Comparison of ENCODE assay signal across 8 cellular contexts in the genomic region with DNA sequence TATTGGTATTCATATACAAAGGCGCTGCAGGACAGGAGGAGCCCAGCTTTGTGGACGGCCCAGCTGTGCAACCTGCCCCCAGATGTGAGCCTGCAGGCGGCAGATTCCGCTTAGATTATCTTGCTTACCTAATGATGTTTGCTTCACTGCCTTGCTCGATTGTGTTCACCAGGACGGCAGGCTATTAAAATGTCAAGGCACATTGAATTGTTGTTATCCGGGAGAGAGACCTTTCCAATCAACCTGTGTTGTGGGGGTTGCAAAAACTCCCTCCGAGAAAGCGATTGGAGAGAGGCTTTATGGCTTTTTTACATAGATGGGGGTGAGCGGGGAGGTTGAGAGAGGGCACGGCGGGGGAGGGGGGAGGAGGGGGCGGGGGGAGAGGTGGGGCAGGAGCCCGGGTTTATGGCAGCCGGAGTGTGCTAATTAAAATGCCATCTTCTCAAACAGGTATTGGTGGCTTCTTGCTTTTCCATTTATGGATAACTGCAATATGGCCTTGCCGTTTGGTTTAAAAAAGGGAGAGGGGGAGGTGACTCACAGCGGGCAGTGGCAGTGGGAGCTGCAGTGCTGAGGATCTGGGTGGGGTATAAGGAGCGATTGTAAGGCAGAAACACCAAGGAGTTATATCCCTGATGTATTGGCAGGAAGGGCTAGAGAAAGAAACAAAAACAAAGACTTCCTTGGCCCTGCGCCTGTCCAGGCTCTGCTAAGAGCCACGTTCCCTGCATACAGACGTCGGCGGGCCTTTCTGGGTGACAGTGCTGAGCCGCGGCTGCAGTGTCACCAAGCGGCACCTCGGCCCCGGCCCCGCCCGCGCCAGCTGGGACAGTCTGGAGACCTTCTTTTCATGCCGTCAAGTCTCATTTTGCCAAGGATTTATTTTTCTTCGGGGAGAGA.
DNase-seq lines count a peak whose midpoint lies in the region; ATAC-seq, FAIRE-seq and TF ChIP-seq lines count a peak whose summit lies in the region.

No MANE protein-coding gene starts in this region.

- H3K4me1 ChIP-seq in BLaER1 treated with 17β-estradiol and CSF1 and Interleukin-3, amounts not matched to agents 10 nM and 100 nM, result peaks cover 14 to 53% (median 40%) of the 10 kb centered on the region in 10 experiments; a peak in 19 of 20 replicates
- H3K4me1 ChIP-seq in mononuclear cell (ENCODE audit: insufficient read depth, low read length), result peaks cover 14% of the 10 kb centered on the region

- H4K20me1 ChIP-seq in BLaER1 treated with 17β-estradiol and CSF1 and Interleukin-3, amounts not matched to agents 10 nM and 100 nM, result no peaks in the 10 kb centered on the region

- no peaks in the 10 kb centered on the region for H3K27me3 Mint-ChIP-seq in activated T-cell treated with anti-CD3 and anti-CD28 coated beads, Interleukin-2, amount 50 U/mL, for 24 hours

- no peaks in the 10 kb centered on the region for H3K9me3 ChIP-seq in BLaER1 treated with 17β-estradiol and CSF1 and Interleukin-3, amounts not matched to agents 10 nM and 100 nM (replicated peaks in 1 of 11)
- no peaks in the 10 kb centered on the region for H3K9me3 ChIP-seq in mononuclear cell (ENCODE audit: low read depth, low read length)

- H3K9me3 Mint-ChIP-seq in activated T-cell treated with anti-CD3 and anti-CD28 coated beads, Interleukin-2, amount 50 U/mL, for 24 hours, result no peaks in the 10 kb centered on the region
- no peaks in the 10 kb centered on the region for H3K9me3 Mint-ChIP-seq in stimulated activated effector memory CD8-positive, alpha-beta T cell treated with anti-CD3 and anti-CD28 coated beads, Interleukin-12 subunit alpha, Interleukin-12 subunit beta, amount 100 ng/mL, for 72 hours

- H3K4me2 ChIP-seq in BLaER1 treated with 17β-estradiol and CSF1 and Interleukin-3, amounts not matched to agents 10 nM and 100 nM, result peak overlapping the region; percentile 76 to 95 (median 87)

- H3K4me1 Mint-ChIP-seq in activated T-cell treated with anti-CD3 and anti-CD28 coated beads, Interleukin-2, amount 50 U/mL, for 24 hours (ENCODE audit: low read depth), result peaks cover 19% of the 10 kb centered on the region
- H3K4me1 Mint-ChIP-seq in stimulated activated effector memory CD8-positive, alpha-beta T cell treated with anti-CD3 and anti-CD28 coated beads, Interleukin-12 subunit alpha, Interleukin-12 subunit beta, amount 100 ng/mL, for 72 hours, result peaks cover 34% of the 10 kb centered on the region

- peaks cover 5% of the 10 kb centered on the region for H3K36me3 Mint-ChIP-seq in activated T-cell treated with anti-CD3 and anti-CD28 coated beads, Interleukin-2, amount 50 U/mL, for 24 hours (ENCODE audit: low read depth)
- H3K36me3 Mint-ChIP-seq in stimulated activated effector memory CD8-positive, alpha-beta T cell treated with anti-CD3 and anti-CD28 coated beads, Interleukin-12 subunit alpha, Interleukin-12 subunit beta, amount 100 ng/mL, for 72 hours, result peaks cover 18% of the 10 kb centered on the region

- peak overlapping the region; percentile 86 for H3K4me3 Mint-ChIP-seq in activated T-cell treated with anti-CD3 and anti-CD28 coated beads, Interleukin-2, amount 50 U/mL, for 24 hours
- H3K4me3 Mint-ChIP-seq in stimulated activated effector memory CD8-positive, alpha-beta T cell treated with anti-CD3 and anti-CD28 coated beads, Interleukin-12 subunit alpha, Interleukin-12 subunit beta, amount 100 ng/mL, for 72 hours, result peak overlapping the region; percentile 93

- H3K27me3 ChIP-seq in BLaER1 treated with 17β-estradiol and CSF1 and Interleukin-3, amounts not matched to agents 10 nM and 100 nM, result no peaks in the 10 kb centered on the region
- no peaks in the 10 kb centered on the region for H3K27me3 ChIP-seq in mononuclear cell (ENCODE audit: insufficient read depth, low read length)

- DNase-seq in GM19239 (ENCODE audit: insufficient read length, low spot score) (peak; percentile 47), NCI-H748 (lab: John Stamatoyannopoulos, UW; ENCODE audit: unreplicated experiment) (peak; percentile 87), erythroblast (lab: John Stamatoyannopoulos, UW) (peak; percentile 73 to 78)
- DNase-seq in activated T-cell treated with anti-CD3 and anti-CD28 coated beads, Interleukin-2, amount 50 U/mL, for 24 hours, result peak; percentile 78
- DNase-seq in stimulated activated effector memory CD8-positive, alpha-beta T cell treated with anti-CD3 and anti-CD28 coated beads, Interleukin-12 subunit alpha, Interleukin-12 subunit beta, amount 100 ng/mL, for 72 hours (ENCODE audit: low spot score in 2 of 2), result peak; percentile 43 to 77

- TF ChIP-seq POLR2A in erythroblast (IDR thresholded peaks at IDR 0.05; ENCODE audit: low read length), result no peak

- peak; percentile 66 for FAIRE-seq in GM19239 (lab: Jason Lieb, UNC)

- peak; percentile 87 for ATAC-seq in HG03354 (IDR thresholded peaks at IDR 0.05; ENCODE audit: poor library complexity, severe bottlenecking, unreplicated experiment)
- peak; percentile 92 for ATAC-seq in stimulated activated effector memory CD8-positive, alpha-beta T cell treated with anti-CD3 and anti-CD28 coated beads, Interleukin-12 subunit alpha, Interleukin-12 subunit beta, amount 100 ng/mL, for 72 hours

- H3K27ac Mint-ChIP-seq in activated T-cell treated with anti-CD3 and anti-CD28 coated beads, Interleukin-2, amount 50 U/mL, for 24 hours, result peak overlapping the region; percentile 95
- peak overlapping the region; percentile 97 for H3K27ac Mint-ChIP-seq in stimulated activated effector memory CD8-positive, alpha-beta T cell treated with anti-CD3 and anti-CD28 coated beads, Interleukin-12 subunit alpha, Interleukin-12 subunit beta, amount 100 ng/mL, for 72 hours

- H3K27ac ChIP-seq in BLaER1 treated with 17β-estradiol and CSF1 and Interleukin-3, amounts not matched to agents 10 nM and 100 nM, result peak overlapping the region; percentile 39 to 90 (median 83); a peak in 21 of 22 replicates

- no peaks in the 10 kb centered on the region for H3K36me3 ChIP-seq in BLaER1 treated with 17β-estradiol and CSF1 and Interleukin-3, amounts not matched to agents 10 nM and 100 nM

- peak overlapping the region; percentile 75 to 91 (median 84) for H3K9ac ChIP-seq in BLaER1 treated with 17β-estradiol and CSF1 and Interleukin-3, amounts not matched to agents 10 nM and 100 nM

- peak overlapping the region; percentile 63 to 75 (median 68) for H3K4me3 ChIP-seq in BLaER1 treated with 17β-estradiol and CSF1 and Interleukin-3, amounts not matched to agents 10 nM and 100 nM
- H3K4me3 ChIP-seq in mononuclear cell (ENCODE audit: low read length), result peak overlapping the region; percentile 76

Comparison
In these comparisons a context has a peak if more than half of its experiments do, and no peak if none do; other contexts are left out.
1. Peak in every context shown above with its lines: DNase-seq, ATAC-seq, H3K4me3 ChIP-seq and H3K27ac ChIP-seq.